In the genomic region with DNA sequence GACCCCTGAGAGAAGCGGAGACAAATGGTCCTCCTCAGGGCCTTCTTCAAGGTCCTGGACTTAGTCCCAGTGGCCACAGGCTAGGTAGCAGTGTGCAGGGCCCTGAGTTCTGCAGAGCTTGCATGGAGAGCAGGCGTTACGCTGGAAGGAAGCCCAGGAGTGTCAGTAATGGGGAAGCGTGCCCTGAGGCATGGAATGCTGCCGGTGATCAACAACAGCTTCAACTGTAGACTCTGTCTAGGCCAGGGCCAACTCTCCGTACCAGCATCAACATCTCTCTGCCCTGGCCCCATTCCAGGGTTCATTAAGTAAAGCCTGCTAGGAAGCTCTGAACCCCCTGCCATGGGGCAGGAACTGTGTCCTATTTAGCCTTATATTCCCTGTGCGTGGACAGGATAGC, we compare ENCODE assay signal across 10 cellular contexts. TPM values are rescaled to one million over a fixed set of nuclear protein-coding genes. Genes with fewer than 3 reads are reported as not detected.
DNase-seq lines count a peak whose midpoint lies in the region; ATAC-seq and TF ChIP-seq lines count a peak whose summit lies in the region.
"Had no signal": no experiment of that assay in that cellular context is flagged by ENCODE, and none has a peak within 500 bp of the region (broad histone marks: within the 10 kb centered on the region; RNA-seq: fewer than 3 reads in every experiment).

No MANE protein-coding gene starts in this region.

- no peak overlapping the region for H4K8ac ChIP-seq in neuronal stem cell (ENCODE audit: low read depth, low read length)

- WGBS in neuronal stem cell (ENCODE audit: extremely low coverage in 2 of 2, insufficient read length in 2 of 2, insufficient replicate concordance in 1 of 2), 2 donors, result no CpG with 5 or more reads among the region's 7 CpGs

- no peak overlapping the region for H3K9ac ChIP-seq in neuronal stem cell (ENCODE audit: low read depth, low read length, poor library complexity)

- H2BK5ac ChIP-seq in neuronal stem cell (ENCODE audit: low read length), result no peak overlapping the region

- CTCF ChIA-PET in BJ (lab: Yijun Ruan, JAX), result interaction anchor here (0.7 to 2.3 kb wide), 4 partner anchors 24 to 180 kb away, joined by 3 to 13 read pairs (median 3); no protein-coding TSS in a partner anchor

- H3K27me3 ChIP-seq in BJ (ENCODE audit: control insufficient read depth, insufficient read depth, low read length) (peaks cover 8% of the 10 kb centered on the region), neuronal stem cell (ENCODE audit: control insufficient read depth in 3 of 3, insufficient read depth in 3 of 3, low read depth in 1 of 3, low read length in 3 of 3) (peaks cover 3 to 56% (median 49%) of the 10 kb centered on the region in 3 experiments)

- DNase-seq in BJ (ENCODE audit: low read depth) (peak; percentile 39), NCI-H748 treated with DMSO at 0.1 percent for 48 hours (lab: John Stamatoyannopoulos, UW) (peak; percentile 17), fibroblast of pulmonary artery (ENCODE audit: low read depth) (peak; percentile 50), neuronal stem cell (ENCODE audit: low spot score) (no peak), posterior vena cava (ENCODE audit: low spot score) (no peak)
- DNase-seq: activated CD4-positive, alpha-beta T cell treated with anti-CD3 and anti-CD28 coated beads for 1 hour; foreskin melanocyte had no signal

- H3K18ac ChIP-seq in neuronal stem cell (ENCODE audit: low read length), result peak overlapping the region; percentile 77

- peak overlapping the region; percentile 91 for H2BK15ac ChIP-seq in neuronal stem cell (ENCODE audit: low read length)

- peaks cover 11 to 17% of the 10 kb centered on the region in 2 donors for H3K9me3 ChIP-seq in neuronal stem cell (replicated peaks in 1 of 2; ENCODE audit: control insufficient read depth in 2 of 2, insufficient read depth in 1 of 2, low read depth in 1 of 2, low read length in 2 of 2)

- H2AK5ac ChIP-seq in neuronal stem cell (ENCODE audit: low read depth, low read length), result peak overlapping the region; percentile 1

- no peak overlapping the region for H2BK12ac ChIP-seq in neuronal stem cell (ENCODE audit: low read length)

- no peaks in the 10 kb centered on the region for H3K36me3 ChIP-seq in BJ (ENCODE audit: control insufficient read depth, insufficient read depth, low read length)
- H3K36me3 ChIP-seq in neuronal stem cell (replicated peaks in 1 of 2; ENCODE audit: control insufficient read depth in 2 of 2, insufficient read depth in 2 of 2, low read length in 2 of 2), result no peaks in the 10 kb centered on the region

- no peak overlapping the region for H4K91ac ChIP-seq in neuronal stem cell (ENCODE audit: low read depth, low read length, poor library complexity)

- H3K4ac ChIP-seq in neuronal stem cell (ENCODE audit: low read length), result no peak overlapping the region

- no peak overlapping the region for H2BK120ac ChIP-seq in neuronal stem cell (ENCODE audit: low read depth, low read length)

- H3K4me1 ChIP-seq in neuronal stem cell (ENCODE audit: control insufficient read depth in 2 of 2, insufficient read depth in 1 of 2, low read depth in 1 of 2, low read length in 2 of 2), result peaks cover 8 to 10% of the 10 kb centered on the region in 2 donors

- intact Hi-C loops in posterior vena cava (cut with DNase I), result no loop called here

- no peak for TF ChIP-seq CTCF in BJ (IDR thresholded peaks at IDR 0.05; ENCODE audit: insufficient read depth, low read depth, low read length)
- no peak for TF ChIP-seq CTCF in fibroblast of pulmonary artery (IDR thresholded peaks at IDR 0.05; ENCODE audit: low read length, missing control alignments)

- no peak overlapping the region for H3K4me2 ChIP-seq in neuronal stem cell (ENCODE audit: insufficient read depth, low read length, poor library complexity, severe bottlenecking)

- H3K79me1 ChIP-seq in neuronal stem cell (ENCODE audit: low read depth, low read length), result no peaks in the 10 kb centered on the region

- H3K14ac ChIP-seq in neuronal stem cell (ENCODE audit: low read length), result no peak overlapping the region

- POLR2A ChIA-PET in BJ (lab: Charles Lee), result no interaction called here

- H3K23ac ChIP-seq in neuronal stem cell (ENCODE audit: low read depth, low read length, poor library complexity), result peak overlapping the region; percentile 91

- no peak for ATAC-seq in HG02981 (IDR thresholded peaks at IDR 0.05; ENCODE audit: unreplicated experiment)
- no peak for ATAC-seq in GM18520 (IDR thresholded peaks at IDR 0.05; ENCODE audit: unreplicated experiment)
- no peak for ATAC-seq in HG03039 (IDR thresholded peaks at IDR 0.05; ENCODE audit: unreplicated experiment)

- H2AFZ ChIP-seq in neuronal stem cell (ENCODE audit: low read length), result peak overlapping the region; percentile 86

- no peak overlapping the region for H3K27ac ChIP-seq in neuronal stem cell (replicated peaks; ENCODE audit: low read length)

- H3K4me3 ChIP-seq in BJ (ENCODE audit: low read depth, low read length) (peak overlapping the region; percentile 41), fibroblast of pulmonary artery (replicated peaks; ENCODE audit: low read depth, low read length) (peak overlapping the region; percentile 35), neuronal stem cell (ENCODE audit: low read length in 2 of 2) (no peak overlapping the region)

RNA-seq across cellular contexts. Expression of a gene that starts 0.6 kb away (rescaled TPM):
- polyA plus RNA-seq in BJ (2011; rRNA removed), result 1.7 and 2.2 TPM in 2 replicates
- 1.3 and 2.9 TPM in 2 replicates for polyA minus RNA-seq in BJ (2011; rRNA and poly(A)+ RNA removed)
- 0.91 TPM for polyA plus RNA-seq in neuronal stem cell (2013, experiment 1 of 2)
- polyA plus RNA-seq in neuronal stem cell (2013, experiment 2 of 2), result 0.89 TPM
- 1 to 10 TPM; 1.6 to 1.8 TPM for total RNA-seq in posterior vena cava

RNA-seq across cellular contexts. Expression of a gene that starts 14.0 kb away (rescaled TPM):
- 40.1 and 76.1 TPM in 2 replicates for polyA plus RNA-seq in BJ (2011; rRNA removed)
- 29.0 and 29.9 TPM in 2 replicates for polyA minus RNA-seq in BJ (2011; rRNA and poly(A)+ RNA removed)
- 31.8 TPM for polyA plus RNA-seq in neuronal stem cell (2013, experiment 1 of 2)
- polyA plus RNA-seq in neuronal stem cell (2013, experiment 2 of 2), result 30.0 TPM
- 10 to 100 TPM; 31.8 to 37.6 TPM for total RNA-seq in posterior vena cava

RNA-seq across cellular contexts. Expression of a gene that starts 23.6 kb away (rescaled TPM):
- polyA plus RNA-seq in BJ (2011; rRNA removed), result 65.4 and 101 TPM in 2 replicates
- polyA minus RNA-seq in BJ (2011; rRNA and poly(A)+ RNA removed), result 7.1 and 12.5 TPM in 2 replicates
- 255 TPM for polyA plus RNA-seq in neuronal stem cell (2013, experiment 1 of 2)
- 258 TPM for polyA plus RNA-seq in neuronal stem cell (2013, experiment 2 of 2)
- total RNA-seq in posterior vena cava, result 10 to 100 TPM; 39.3 to 65.5 TPM

RNA-seq across cellular contexts. Expression of a gene that starts 25.4 kb away (rescaled TPM):
- polyA plus RNA-seq in BJ (2011; rRNA removed), result not detected in 2 replicates
- not detected in 2 replicates for polyA minus RNA-seq in BJ (2011; rRNA and poly(A)+ RNA removed)
- not detected for polyA plus RNA-seq in neuronal stem cell (2013, experiment 1 of 2)
- not detected for polyA plus RNA-seq in neuronal stem cell (2013, experiment 2 of 2)
- not detected for total RNA-seq in posterior vena cava

RNA-seq across cellular contexts. Expression of a gene that starts 27.3 kb away (rescaled TPM):
- 6.0 and 8.5 TPM in 2 replicates for polyA plus RNA-seq in BJ (2011; rRNA removed)
- 5.2 and 8.4 TPM in 2 replicates for polyA minus RNA-seq in BJ (2011; rRNA and poly(A)+ RNA removed)
- 60.8 TPM for polyA plus RNA-seq in neuronal stem cell (2013, experiment 1 of 2)
- polyA plus RNA-seq in neuronal stem cell (2013, experiment 2 of 2), result 59.8 TPM
- total RNA-seq in posterior vena cava, result 10 to 100 TPM; 31.6 to 34.2 TPM

Comparison
In these comparisons a context has a peak if more than half of its experiments do, and no peak if none do; other contexts are left out.
1. DNase-seq: peak in BJ (single experiment), NCI-H748 treated with DMSO at 0.1 percent for 48 hours (single experiment) and fibroblast of pulmonary artery (single experiment); none in neuronal stem cell (single experiment) and posterior vena cava (single experiment).
2. H3K4me3 ChIP-seq: peak in BJ (single experiment) and fibroblast of pulmonary artery (single experiment); none in neuronal stem cell (0 of 2).